ENCODE assay signal across 1 cellular context in the genomic region with DNA sequence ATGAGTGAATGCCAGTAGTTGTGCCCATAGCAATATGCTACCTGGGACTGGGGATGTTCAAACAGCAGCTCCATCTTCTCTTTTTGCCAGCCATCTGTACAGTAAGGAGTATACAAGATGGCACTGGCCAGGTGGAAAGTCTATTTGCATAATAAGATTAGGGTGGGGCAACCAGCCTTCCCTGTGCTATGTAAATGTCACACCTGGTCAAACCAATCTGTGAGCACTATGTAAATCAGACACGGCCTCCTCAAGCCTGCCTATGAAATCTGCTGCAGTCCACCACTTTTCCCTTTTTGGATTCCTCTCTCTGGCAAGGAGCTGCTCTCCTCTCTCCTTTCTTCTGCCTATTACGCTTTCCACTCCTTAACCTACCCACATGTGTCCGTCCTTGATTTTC.
TF ChIP-seq lines count a peak whose summit lies in the region.

No MANE protein-coding gene starts in this region.

TF ChIP-seq in GM23338, 12 proteins besides CTCF, POLR2A, EP300 and RAD21 (continued from another document):
- TF ChIP-seq, protein P1, sequence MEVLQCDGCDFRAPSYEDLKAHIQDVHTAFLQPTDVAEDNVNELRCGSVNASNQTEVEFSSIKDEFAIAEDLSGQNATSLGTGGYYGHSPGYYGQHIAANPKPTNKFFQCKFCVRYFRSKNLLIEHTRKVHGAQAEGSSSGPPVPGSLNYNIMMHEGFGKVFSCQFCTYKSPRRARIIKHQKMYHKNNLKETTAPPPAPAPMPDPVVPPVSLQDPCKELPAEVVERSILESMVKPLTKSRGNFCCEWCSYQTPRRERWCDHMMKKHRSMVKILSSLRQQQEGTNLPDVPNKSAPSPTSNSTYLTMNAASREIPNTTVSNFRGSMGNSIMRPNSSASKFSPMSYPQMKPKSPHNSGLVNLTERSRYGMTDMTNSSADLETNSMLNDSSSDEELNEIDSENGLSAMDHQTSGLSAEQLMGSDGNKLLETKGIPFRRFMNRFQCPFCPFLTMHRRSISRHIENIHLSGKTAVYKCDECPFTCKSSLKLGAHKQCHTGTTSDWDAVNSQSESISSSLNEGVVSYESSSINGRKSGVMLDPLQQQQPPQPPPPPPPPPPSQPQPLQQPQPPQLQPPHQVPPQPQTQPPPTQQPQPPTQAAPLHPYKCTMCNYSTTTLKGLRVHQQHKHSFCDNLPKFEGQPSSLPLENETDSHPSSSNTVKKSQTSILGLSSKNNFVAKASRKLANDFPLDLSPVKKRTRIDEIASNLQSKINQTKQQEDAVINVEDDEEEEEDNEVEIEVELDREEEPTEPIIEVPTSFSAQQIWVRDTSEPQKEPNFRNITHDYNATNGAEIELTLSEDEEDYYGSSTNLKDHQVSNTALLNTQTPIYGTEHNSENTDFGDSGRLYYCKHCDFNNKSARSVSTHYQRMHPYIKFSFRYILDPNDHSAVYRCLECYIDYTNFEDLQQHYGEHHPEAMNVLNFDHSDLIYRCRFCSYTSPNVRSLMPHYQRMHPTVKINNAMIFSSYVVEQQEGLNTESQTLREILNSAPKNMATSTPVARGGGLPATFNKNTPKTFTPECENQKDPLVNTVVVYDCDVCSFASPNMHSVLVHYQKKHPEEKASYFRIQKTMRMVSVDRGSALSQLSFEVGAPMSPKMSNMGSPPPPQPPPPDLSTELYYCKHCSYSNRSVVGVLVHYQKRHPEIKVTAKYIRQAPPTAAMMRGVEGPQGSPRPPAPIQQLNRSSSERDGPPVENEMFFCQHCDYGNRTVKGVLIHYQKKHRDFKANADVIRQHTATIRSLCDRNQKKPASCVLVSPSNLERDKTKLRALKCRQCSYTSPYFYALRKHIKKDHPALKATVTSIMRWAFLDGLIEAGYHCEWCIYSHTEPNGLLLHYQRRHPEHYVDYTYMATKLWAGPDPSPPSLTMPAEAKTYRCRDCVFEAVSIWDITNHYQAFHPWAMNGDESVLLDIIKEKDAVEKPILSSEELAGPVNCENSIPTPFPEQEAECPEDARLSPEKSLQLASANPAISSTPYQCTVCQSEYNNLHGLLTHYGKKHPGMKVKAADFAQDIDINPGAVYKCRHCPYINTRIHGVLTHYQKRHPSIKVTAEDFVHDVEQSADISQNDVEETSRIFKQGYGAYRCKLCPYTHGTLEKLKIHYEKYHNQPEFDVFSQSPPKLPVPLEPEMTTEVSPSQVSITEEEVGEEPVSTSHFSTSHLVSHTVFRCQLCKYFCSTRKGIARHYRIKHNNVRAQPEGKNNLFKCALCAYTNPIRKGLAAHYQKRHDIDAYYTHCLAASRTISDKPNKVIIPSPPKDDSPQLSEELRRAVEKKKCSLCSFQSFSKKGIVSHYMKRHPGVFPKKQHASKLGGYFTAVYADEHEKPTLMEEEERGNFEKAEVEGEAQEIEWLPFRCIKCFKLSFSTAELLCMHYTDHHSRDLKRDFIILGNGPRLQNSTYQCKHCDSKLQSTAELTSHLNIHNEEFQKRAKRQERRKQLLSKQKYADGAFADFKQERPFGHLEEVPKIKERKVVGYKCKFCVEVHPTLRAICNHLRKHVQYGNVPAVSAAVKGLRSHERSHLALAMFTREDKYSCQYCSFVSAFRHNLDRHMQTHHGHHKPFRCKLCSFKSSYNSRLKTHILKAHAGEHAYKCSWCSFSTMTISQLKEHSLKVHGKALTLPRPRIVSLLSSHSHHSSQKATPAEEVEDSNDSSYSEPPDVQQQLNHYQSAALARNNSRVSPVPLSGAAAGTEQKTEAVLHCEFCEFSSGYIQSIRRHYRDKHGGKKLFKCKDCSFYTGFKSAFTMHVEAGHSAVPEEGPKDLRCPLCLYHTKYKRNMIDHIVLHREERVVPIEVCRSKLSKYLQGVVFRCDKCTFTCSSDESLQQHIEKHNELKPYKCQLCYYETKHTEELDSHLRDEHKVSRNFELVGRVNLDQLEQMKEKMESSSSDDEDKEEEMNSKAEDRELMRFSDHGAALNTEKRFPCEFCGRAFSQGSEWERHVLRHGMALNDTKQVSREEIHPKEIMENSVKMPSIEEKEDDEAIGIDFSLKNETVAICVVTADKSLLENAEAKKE (CRISPR knock-in tag; IDR thresholded peaks at IDR 0.05): no peak
- no peak for TF ChIP-seq NANOG (IDR thresholded peaks at IDR 0.05; ENCODE audit: borderline replicate concordance)
TF ChIP-seq in GM23338: peak in this region for 0.
